In the genomic region with DNA sequence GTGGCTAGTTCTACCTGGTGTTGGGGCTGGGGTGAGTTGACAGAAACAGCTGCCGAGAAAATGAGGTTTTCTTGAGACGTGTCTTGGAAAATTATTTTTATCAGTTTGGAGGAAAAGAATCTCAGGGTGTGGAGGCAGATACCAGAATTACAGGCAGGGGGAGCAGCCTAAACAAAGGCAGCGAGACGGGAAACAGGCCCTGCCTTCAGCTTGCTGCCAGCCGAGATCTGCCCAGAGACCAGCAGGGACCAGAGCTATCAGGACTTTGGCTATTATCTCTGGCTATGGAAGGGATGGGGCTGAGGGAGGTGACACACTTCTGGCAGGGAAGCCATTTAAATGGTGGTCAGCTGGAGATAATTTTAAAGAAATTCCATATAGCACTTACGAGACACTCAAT, we compare ENCODE assay signal across 13 cellular contexts. TPM values are rescaled to one million over a fixed set of nuclear protein-coding genes. Genes with fewer than 3 reads are reported as not detected.
DNase-seq lines count a peak whose midpoint lies in the region; ATAC-seq, FAIRE-seq and TF ChIP-seq lines count a peak whose summit lies in the region.
"Had no signal": no experiment of that assay in that cellular context is flagged by ENCODE, and none has a peak within 500 bp of the region (broad histone marks: within the 10 kb centered on the region; RNA-seq: fewer than 3 reads in every experiment).

No MANE protein-coding gene starts in this region.

- no peak overlapping the region for H3K4me3 Mint-ChIP-seq in activated T-helper 2 cell treated with anti-CD3 and anti-CD28 coated beads, Interferon-gamma antibody, Interleukin-2, Interleukin-4, amounts not matched to agents 10 μg/mL and 5 μg/mL and 100 μg/mL, durations not matched to agents 14 hours and 24 hours and 36 hours (ENCODE audit: low read depth)
- H3K4me3 Mint-ChIP-seq: activated naive CD4-positive, alpha-beta T cell treated with anti-CD3 and anti-CD28 coated beads for 36 hours had no signal

- DNase-seq in BJ (ENCODE audit: low read depth) (no peak), HCT116 (ENCODE audit: low read depth, low spot score) (peak; percentile 4), mesenchymal stem cell (peak; percentile 19), GM19239 (ENCODE audit: insufficient read length, low spot score) (no peak), NCI-H1048 (lab: John Stamatoyannopoulos, UW) (no peak)
- DNase-seq in activated T-helper 2 cell treated with anti-CD3 and anti-CD28 coated beads, Interferon-gamma antibody, Interleukin-2, Interleukin-4, amounts not matched to agents 10 μg/mL and 5 μg/mL and 100 μg/mL, durations not matched to agents 14 hours and 24 hours and 36 hours (ENCODE audit: low spot score): no peak
- DNase-seq in activated CD8-positive, alpha-beta memory T cell treated with anti-CD3 and anti-CD28 coated beads, Interleukin-2, amount 50 U/mL, for 4 hours: no peak
- DNase-seq: activated naive CD4-positive, alpha-beta T cell treated with anti-CD3 and anti-CD28 coated beads for 36 hours; NCI-H2029 treated with DMSO at 0.1 percent for 48 hours; stimulated activated CD4-positive, alpha-beta T cell treated with anti-CD3 and anti-CD28 coated beads, Interleukin-4, amount 100 ng/mL, for 1 hour; upper lobe of right lung had no signal

- ATAC-seq in HCT116: peak; percentile 49
- ATAC-seq in HG02759 (IDR thresholded peaks at IDR 0.05; ENCODE audit: unreplicated experiment): no peak

- H3K79me1 ChIP-seq in mesenchymal stem cell (replicated peaks; ENCODE audit: low read length, poor library complexity, severe bottlenecking): no peaks in the 10 kb centered on the region

- H3K18ac ChIP-seq in mesenchymal stem cell (ENCODE audit: low read depth in 1 of 2, low read length in 2 of 2): no peak overlapping the region

- H3K27me3 Mint-ChIP-seq in activated T-helper 2 cell treated with anti-CD3 and anti-CD28 coated beads, Interferon-gamma antibody, Interleukin-2, Interleukin-4, amounts not matched to agents 10 μg/mL and 5 μg/mL and 100 μg/mL, durations not matched to agents 14 hours and 24 hours and 36 hours (ENCODE audit: low read depth): peaks cover 19% of the 10 kb centered on the region

- H3K4ac ChIP-seq in mesenchymal stem cell (ENCODE audit: low read depth in 1 of 2, low read length in 2 of 2): no peak overlapping the region

- H3K27me3 ChIP-seq in BJ (ENCODE audit: control insufficient read depth, insufficient read depth, low read length) (peaks cover 28% of the 10 kb centered on the region), HCT116 (ENCODE audit: insufficient read depth, low read length) (no peaks in the 10 kb centered on the region), mesenchymal stem cell (ENCODE audit: control insufficient read depth in 1 of 2, insufficient read depth in 1 of 2, low read length in 2 of 2) (peaks cover 51 to 94% of the 10 kb centered on the region in 2 experiments)
- H3K27me3 ChIP-seq: upper lobe of right lung had no signal

- H4K8ac ChIP-seq in mesenchymal stem cell (ENCODE audit: low read length): no peak overlapping the region

- peaks cover 16% of the 10 kb centered on the region for H3K4me1 Mint-ChIP-seq in activated T-helper 2 cell treated with anti-CD3 and anti-CD28 coated beads, Interferon-gamma antibody, Interleukin-2, Interleukin-4, amounts not matched to agents 10 μg/mL and 5 μg/mL and 100 μg/mL, durations not matched to agents 14 hours and 24 hours and 36 hours (ENCODE audit: low read depth)

- no peak for TF ChIP-seq POLR2A in HCT116 (IDR thresholded peaks at IDR 0.05; ENCODE audit: borderline replicate concordance, extremely low read depth, insufficient read depth, insufficient read length)

- H4K20me1 ChIP-seq in HCT116 (ENCODE audit: insufficient read depth): no peaks in the 10 kb centered on the region

- RAD21 ChIA-PET in HCT116 (lab: Charles Lee; ENCODE audit: low non-redundant PET in 1 of 2, low total read pairs in 2 of 2, uncharacterized antibody in 2 of 2, unreplicated experiment in 2 of 2): no interaction called here

- H2AK5ac ChIP-seq in mesenchymal stem cell (ENCODE audit: low read length, severe bottlenecking): no peak overlapping the region

- no peaks in the 10 kb centered on the region for H3K36me3 Mint-ChIP-seq in activated T-helper 2 cell treated with anti-CD3 and anti-CD28 coated beads, Interferon-gamma antibody, Interleukin-2, Interleukin-4, amounts not matched to agents 10 μg/mL and 5 μg/mL and 100 μg/mL, durations not matched to agents 14 hours and 24 hours and 36 hours (ENCODE audit: low read depth)

- BruUV-seq in HCT116 (replicated peaks; lab: Mats Ljungman, UMichigan): no TSS peak

- H3K14ac ChIP-seq in mesenchymal stem cell (ENCODE audit: low read length in 2 of 2): no peak overlapping the region

- CTCF ChIA-PET in BJ (lab: Yijun Ruan, JAX) (interaction anchor here (0.9 to 1.2 kb wide), 3 partner anchors 9 to 91 kb away, joined by 3 read pairs; no protein-coding TSS in a partner anchor), HCT116 (lab: Charles Lee) (no interaction called here)

- H3K9me3 ChIP-seq in HCT116 (ENCODE audit: control insufficient read depth in 1 of 2, insufficient read depth in 1 of 2, low read depth in 1 of 2, low read length in 2 of 2) (no peaks in the 10 kb centered on the region), mesenchymal stem cell (ENCODE audit: control insufficient read depth, low read length) (no peaks in the 10 kb centered on the region)
- H3K9me3 ChIP-seq: upper lobe of right lung had no signal

- no peak for FAIRE-seq in GM19239 (lab: Jason Lieb, UNC)

- peak overlapping the region; percentile 18 for H3K27ac Mint-ChIP-seq in activated T-helper 2 cell treated with anti-CD3 and anti-CD28 coated beads, Interferon-gamma antibody, Interleukin-2, Interleukin-4, amounts not matched to agents 10 μg/mL and 5 μg/mL and 100 μg/mL, durations not matched to agents 14 hours and 24 hours and 36 hours
- H3K27ac Mint-ChIP-seq: activated naive CD4-positive, alpha-beta T cell treated with anti-CD3 and anti-CD28 coated beads for 36 hours had no signal

- H2BK15ac ChIP-seq in mesenchymal stem cell (ENCODE audit: low read depth, poor library complexity, severe bottlenecking): no peak overlapping the region

- no peak overlapping the region for H3K4me3 ChIP-seq in BJ (ENCODE audit: low read depth, low read length)
- no peak overlapping the region for H3K4me3 ChIP-seq in HCT116 (replicated peaks in 1 of 2; ENCODE audit: low read depth in 1 of 2, low read length in 2 of 2)
- H3K4me3 ChIP-seq in mesenchymal stem cell (ENCODE audit: insufficient read depth in 1 of 2, low read depth in 1 of 2, low read length in 2 of 2): no peak overlapping the region
- H3K4me3 ChIP-seq: upper lobe of right lung had no signal

- H3K4me1 ChIP-seq in HCT116 (ENCODE audit: control insufficient read depth in 1 of 2, insufficient read depth in 2 of 2, low read length in 2 of 2): peaks cover 12 to 16% of the 10 kb centered on the region in 2 experiments
- peaks cover 21% of the 10 kb centered on the region for H3K4me1 ChIP-seq in mesenchymal stem cell (ENCODE audit: control insufficient read depth, insufficient read depth, low read depth, low read length)

- H2BK120ac ChIP-seq in mesenchymal stem cell (ENCODE audit: low read depth, low read length): no peak overlapping the region

- no peak overlapping the region for H3K23ac ChIP-seq in mesenchymal stem cell (ENCODE audit: low read length in 2 of 2)

- no peaks in the 10 kb centered on the region for H3K9me2 ChIP-seq in HCT116 (ENCODE audit: insufficient read depth)

- H3K4me2 ChIP-seq in HCT116 (ENCODE audit: low read length): no peak overlapping the region
- H3K4me2 ChIP-seq in mesenchymal stem cell (ENCODE audit: low read length, poor library complexity, severe bottlenecking): no peak overlapping the region

- no peak overlapping the region for H2BK5ac ChIP-seq in mesenchymal stem cell (ENCODE audit: low read depth, low read length, poor library complexity, severe bottlenecking)

- no peaks in the 10 kb centered on the region for H3K79me2 ChIP-seq in HCT116 (ENCODE audit: insufficient read depth, low read length)

- H3K9ac ChIP-seq in HCT116 (ENCODE audit: low read length): no peak overlapping the region
- no peak overlapping the region for H3K9ac ChIP-seq in mesenchymal stem cell (ENCODE audit: low read length)

- H2BK12ac ChIP-seq in mesenchymal stem cell (ENCODE audit: low read length in 2 of 2): no peak overlapping the region

- H4K91ac ChIP-seq in mesenchymal stem cell (ENCODE audit: low read length): no peak overlapping the region

- H3K36me3 ChIP-seq in BJ (ENCODE audit: control insufficient read depth, insufficient read depth, low read length) (no peaks in the 10 kb centered on the region), HCT116 (ENCODE audit: control insufficient read depth in 1 of 2, insufficient read depth in 2 of 2, low read length in 2 of 2) (no peaks in the 10 kb centered on the region), mesenchymal stem cell (ENCODE audit: control insufficient read depth in 1 of 2, insufficient read depth in 2 of 2, low read depth in 1 of 2, low read length in 2 of 2) (no peaks in the 10 kb centered on the region)
- H3K36me3 ChIP-seq: upper lobe of right lung had no signal

- 23% methylated on average over 5 of the region's 6 CpGs for WGBS in mesenchymal stem cell

- intact Hi-C loops in HCT116 (cut with micrococcal nuclease): no loop called here
- intact Hi-C loops in activated T-helper 2 cell treated with anti-CD3 and anti-CD28 coated beads, Interferon-gamma antibody, Interleukin-2, Interleukin-4, amounts not matched to agents 10 μg/mL and 5 μg/mL and 100 μg/mL, durations not matched to agents 14 hours and 24 hours and 36 hours (cut with micrococcal nuclease): no loop called here

- H2AFZ ChIP-seq in HCT116 (ENCODE audit: low read depth, low read length, poor library complexity, severe bottlenecking) (no peak overlapping the region), mesenchymal stem cell (ENCODE audit: low read depth, low read length) (no peak overlapping the region)

- TF ChIP-seq CTCF in BJ (IDR thresholded peaks at IDR 0.05; ENCODE audit: insufficient read depth, low read depth, low read length) (peak; percentile 25; the same call in 1 of the 2 replicates), HCT116 (IDR thresholded peaks at IDR 0.05 in 2 of 3, conservative IDR thresholded peaks at IDR 0.05 in 1 of 3; ENCODE audit: borderline replicate concordance in 1 of 3, insufficient read depth in 1 of 3, low read depth in 2 of 3, low read length in 2 of 3) (no peak; a peak in 1 of 6 replicates)

- no peaks in the 10 kb centered on the region for H3K9me3 Mint-ChIP-seq in activated T-helper 2 cell treated with anti-CD3 and anti-CD28 coated beads, Interferon-gamma antibody, Interleukin-2, Interleukin-4, amounts not matched to agents 10 μg/mL and 5 μg/mL and 100 μg/mL, durations not matched to agents 14 hours and 24 hours and 36 hours
- H3K9me3 Mint-ChIP-seq: activated naive CD4-positive, alpha-beta T cell treated with anti-CD3 and anti-CD28 coated beads for 36 hours had no signal

- POLR2A ChIA-PET in BJ (lab: Charles Lee) (no interaction called here), HCT116 (lab: Charles Lee) (no interaction called here)

- H3K27ac ChIP-seq in HCT116 (ENCODE audit: low read depth, low read length): no peak overlapping the region
- H3K27ac ChIP-seq in mesenchymal stem cell (ENCODE audit: low read length, poor library complexity, severe bottlenecking): no peak overlapping the region
- H3K27ac ChIP-seq: upper lobe of right lung had no signal

- TF ChIP-seq RAD21 in HCT116 (IDR thresholded peaks at IDR 0.05; ENCODE audit: low read depth): no peak

RNA-seq across cellular contexts. Expression of a gene that starts 25.7 kb away (rescaled TPM):
- not detected in 2 replicates for polyA plus RNA-seq in BJ (2011; rRNA removed)
- polyA minus RNA-seq in BJ (2011; rRNA and poly(A)+ RNA removed): not detected in 2 replicates
- total RNA-seq in HCT116 (2021; ENCODE audit: unreplicated experiment): not detected
- polyA plus RNA-seq in HCT116 (2012): 0.05 and 0.10 TPM in 2 replicates
- total RNA-seq in activated T-helper 2 cell treated with anti-CD3 and anti-CD28 coated beads, Interferon-gamma antibody, Interleukin-2, Interleukin-4, amounts not matched to agents 10 μg/mL and 5 μg/mL and 100 μg/mL, durations not matched to agents 14 hours and 24 hours and 36 hours: not detected in 2 replicates
- polyA plus RNA-seq in mesenchymal stem cell (2013, experiment 1 of 2): 0.01 TPM
- not detected for polyA plus RNA-seq in mesenchymal stem cell (2013, experiment 2 of 2)
- total RNA-seq: activated naive CD4-positive, alpha-beta T cell treated with anti-CD3 and anti-CD28 coated beads for 36 hours; T-helper 1 cell treated with Interleukin-12 subunit alpha and Interleukin-12 subunit beta and Interleukin-4 antibody, amounts not matched to agents 30 ng/mL and 1 ng/mL, for 36 hours had no signal

RNA-seq across cellular contexts. Expression of a gene that starts 52.1 kb away (rescaled TPM):
- not detected in 2 replicates for polyA plus RNA-seq in BJ (2011; rRNA removed)
- polyA minus RNA-seq in BJ (2011; rRNA and poly(A)+ RNA removed): not detected in 2 replicates
- 0.10 TPM for total RNA-seq in HCT116 (2021; ENCODE audit: unreplicated experiment)
- polyA plus RNA-seq in HCT116 (2012): not detected in 2 replicates
- total RNA-seq in activated T-helper 2 cell treated with anti-CD3 and anti-CD28 coated beads, Interferon-gamma antibody, Interleukin-2, Interleukin-4, amounts not matched to agents 10 μg/mL and 5 μg/mL and 100 μg/mL, durations not matched to agents 14 hours and 24 hours and 36 hours: not detected in 2 replicates
- not detected for polyA plus RNA-seq in mesenchymal stem cell (2013, experiment 1 of 2)
- polyA plus RNA-seq in mesenchymal stem cell (2013, experiment 2 of 2): not detected
- total RNA-seq: activated naive CD4-positive, alpha-beta T cell treated with anti-CD3 and anti-CD28 coated beads for 36 hours; T-helper 1 cell treated with Interleukin-12 subunit alpha and Interleukin-12 subunit beta and Interleukin-4 antibody, amounts not matched to agents 30 ng/mL and 1 ng/mL, for 36 hours; upper lobe of right lung had no signal

Comparison
In these comparisons a context has a peak if more than half of its experiments do, and no peak if none do; other contexts are left out.
1. DNase-seq: peak in HCT116 (single experiment) and mesenchymal stem cell (single experiment); none in BJ (single experiment), activated T-helper 2 cell treated with anti-CD3 and anti-CD28 coated beads, Interferon-gamma antibody, Interleukin-2, Interleukin-4, amounts not matched to agents 10 μg/mL and 5 μg/mL and 100 μg/mL, durations not matched to agents 14 hours and 24 hours and 36 hours (single experiment), activated CD8-positive, alpha-beta memory T cell treated with anti-CD3 and anti-CD28 coated beads, Interleukin-2, amount 50 U/mL, for 4 hours (single experiment), GM19239 (single experiment) and NCI-H1048 (single experiment).